Comparison of ENCODE assay signal across 1 cellular context in genomic region chr5:137651022-137651421, GRCh38.
TF ChIP-seq lines count a peak whose summit lies in the region.

No MANE protein-coding gene starts in this region.

TF ChIP-seq in SK-N-SH treated with all-trans-retinoic acid at 6 μM for 48 hours, 23 proteins besides CTCF, POLR2A, EP300 and RAD21:
- no peak for TF ChIP-seq POU6F1 (CRISPR knock-in tag; IDR thresholded peaks at IDR 0.05; ENCODE audit: borderline replicate concordance, low read depth)
- no peak for TF ChIP-seq ARNTL (CRISPR knock-in tag; IDR thresholded peaks at IDR 0.05; ENCODE audit: borderline replicate concordance, low read depth)
- TF ChIP-seq, protein P1, sequence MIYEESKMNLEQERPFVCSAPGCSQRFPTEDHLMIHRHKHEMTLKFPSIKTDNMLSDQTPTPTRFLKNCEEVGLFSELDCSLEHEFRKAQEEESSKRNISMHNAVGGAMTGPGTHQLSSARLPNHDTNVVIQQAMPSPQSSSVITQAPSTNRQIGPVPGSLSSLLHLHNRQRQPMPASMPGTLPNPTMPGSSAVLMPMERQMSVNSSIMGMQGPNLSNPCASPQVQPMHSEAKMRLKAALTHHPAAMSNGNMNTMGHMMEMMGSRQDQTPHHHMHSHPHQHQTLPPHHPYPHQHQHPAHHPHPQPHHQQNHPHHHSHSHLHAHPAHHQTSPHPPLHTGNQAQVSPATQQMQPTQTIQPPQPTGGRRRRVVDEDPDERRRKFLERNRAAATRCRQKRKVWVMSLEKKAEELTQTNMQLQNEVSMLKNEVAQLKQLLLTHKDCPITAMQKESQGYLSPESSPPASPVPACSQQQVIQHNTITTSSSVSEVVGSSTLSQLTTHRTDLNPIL (CRISPR knock-in tag; IDR thresholded peaks at IDR 0.05; ENCODE audit: low read depth) = no peak
- no peak for TF ChIP-seq ZNF565 (CRISPR knock-in tag; conservative IDR thresholded peaks at IDR 0.05; ENCODE audit: low read depth)
- no peak for TF ChIP-seq TCF4 (CRISPR knock-in tag; IDR thresholded peaks at IDR 0.05; ENCODE audit: borderline replicate concordance)
